ENCODE assay signal across 8 cellular contexts in genomic region chrX:153793291-153793690, GRCh38. TPM values are rescaled to one million over a fixed set of nuclear protein-coding genes. Genes with fewer than 3 reads are reported as not detected.
DNase-seq lines count a peak whose midpoint lies in the region; ATAC-seq and TF ChIP-seq lines count a peak whose summit lies in the region.

No MANE protein-coding gene starts in this region.

- peak overlapping the region; percentile 89 to 95 (median 92) for H3K4me3 Mint-ChIP-seq in CD4-positive, alpha-beta memory T cell
- H3K4me3 Mint-ChIP-seq in nephron = peak overlapping the region; percentile 90 to 95 (median 93)

- peaks cover 43% of the 10 kb centered on the region for H3K4me1 ChIP-seq in CD4-positive, alpha-beta memory T cell (ENCODE audit: insufficient read depth, low read length)

- no peak for DNase-seq in CD4-positive, alpha-beta memory T cell
- DNase-seq in MV-4-11 (lab: John Stamatoyannopoulos, UW) (peak; percentile 38), dorsolateral prefrontal cortex (no peak), NCI-H1092 treated with DMSO at 0.1 percent for 48 hours (lab: John Stamatoyannopoulos, UW) (no peak)
- DNase-seq in activated CD4-positive, CD25-positive, alpha-beta regulatory T cell treated with anti-CD3 and anti-CD28 coated beads, Interleukin-2, amount 50 U/mL, for 72 hours = no peak

- peak overlapping the region; percentile 63 to 69 for H3K4me3 ChIP-seq in CD4-positive, alpha-beta memory T cell (ENCODE audit: low read length in 2 of 2)
- H3K4me3 ChIP-seq in dorsolateral prefrontal cortex = peak overlapping the region; percentile 49 to 84 (median 70)

- H3K36me3 Mint-ChIP-seq in CD4-positive, alpha-beta memory T cell = peaks cover 0 to 17% of the 10 kb centered on the region in 2 donors
- H3K36me3 Mint-ChIP-seq in nephron (ENCODE audit: low read depth) = peaks cover 8% of the 10 kb centered on the region

- H3K4me1 Mint-ChIP-seq in CD4-positive, alpha-beta memory T cell = peaks cover 12 to 30% (median 21%) of the 10 kb centered on the region in 4 donors
- H3K4me1 Mint-ChIP-seq in nephron = peaks cover 8% of the 10 kb centered on the region

- no peaks in the 10 kb centered on the region for H3K9me3 ChIP-seq in CD4-positive, alpha-beta memory T cell (ENCODE audit: control insufficient read depth in 1 of 2, low read length in 2 of 2)

- intact Hi-C loops in CD4-positive, alpha-beta memory T cell (cut with micrococcal nuclease) = no loop called here
- intact Hi-C loops in dorsolateral prefrontal cortex (cut with DNase I) = loop anchor here in 1 of 2 donors (5.0 kb wide), 1 partner anchor 66 kb away; no protein-coding TSS in a partner anchor

- no peaks in the 10 kb centered on the region for H3K27me3 Mint-ChIP-seq in CD4-positive, alpha-beta memory T cell
- no peaks in the 10 kb centered on the region for H3K27me3 Mint-ChIP-seq in nephron (ENCODE audit: low read depth)

- H3K36me3 ChIP-seq in CD4-positive, alpha-beta memory T cell (ENCODE audit: insufficient read depth, low read length) = peaks cover 7% of the 10 kb centered on the region

- CTCF ChIA-PET in CD4-positive, alpha-beta memory T cell (lab: Charles Lee; ENCODE audit: partially characterized antibody) = interaction anchor here (0.7 kb wide), 1 partner anchor 133 kb away, joined by 3 read pairs; no protein-coding TSS in a partner anchor

- H3K27me3 ChIP-seq in CD4-positive, alpha-beta memory T cell (ENCODE audit: insufficient read depth, low read length) = no peaks in the 10 kb centered on the region
- H3K27me3 ChIP-seq in dorsolateral prefrontal cortex = peaks cover 0 to 82% (median 0%) of the 10 kb centered on the region in 45 donors

- no peak for ATAC-seq in HG02970 (IDR thresholded peaks at IDR 0.05; ENCODE audit: low FRiP score, unreplicated experiment)
- ATAC-seq in HG02642 (IDR thresholded peaks at IDR 0.05; ENCODE audit: poor library complexity, unreplicated experiment) = no peak

- TF ChIP-seq CTCF in dorsolateral prefrontal cortex (IDR thresholded peaks at IDR 0.05 in 54 of 56, conservative IDR thresholded peaks at IDR 0.05 in 2 of 56; ENCODE audit: low read depth in 1 of 56, partially characterized antibody in 56 of 56) (no peak), nephron (IDR thresholded peaks at IDR 0.05; ENCODE audit: unreplicated experiment in 3 of 3) (no peak)

- peak overlapping the region; percentile 85 for H3K27ac ChIP-seq in CD4-positive, alpha-beta memory T cell (ENCODE audit: low read depth, low read length)
- H3K27ac ChIP-seq in dorsolateral prefrontal cortex = peak overlapping the region in 47 of 59 donors; percentile 72 to 97 (median 91)

- peaks cover 0 to 5% (median 0%) of the 10 kb centered on the region in 8 donors for H3K9me3 Mint-ChIP-seq in CD4-positive, alpha-beta memory T cell
- peaks cover 8% of the 10 kb centered on the region for H3K9me3 Mint-ChIP-seq in nephron

- H3K27ac Mint-ChIP-seq in CD4-positive, alpha-beta memory T cell = peak overlapping the region; percentile 74 to 93 (median 90)
- peak overlapping the region; percentile 51 to 93 (median 70) for H3K27ac Mint-ChIP-seq in nephron

- POLR2A ChIA-PET in CD4-positive, alpha-beta memory T cell (lab: Charles Lee; ENCODE audit: partially characterized antibody) = interaction anchor here (4.0 kb wide), 1 partner anchor 133 kb away, joined by 54 read pairs; the partner anchor contains the start of gene ARHGAP4

RNA-seq across cellular contexts. Expression of gene IDH3G, which starts 0.9 kb away (rescaled TPM):
- total RNA-seq in CD4-positive, alpha-beta memory T cell = 10 to 100 TPM; 39.9 to 45.5 TPM
- polyA plus RNA-seq in CD4-positive, alpha-beta memory T cell = 100 to 1,000 TPM in 1 of 2 donors, 10 to 100 TPM in 1; 69.6 to 106 TPM
- total RNA-seq in dorsolateral prefrontal cortex = 10 to 100 TPM; 35.7 to 90.5 (median 70.9) TPM

RNA-seq across cellular contexts. Expression of gene SSR4, which starts 1.2 kb away (rescaled TPM):
- total RNA-seq in CD4-positive, alpha-beta memory T cell = 100 to 1,000 TPM; 216 to 224 TPM
- polyA plus RNA-seq in CD4-positive, alpha-beta memory T cell = 100 to 1,000 TPM; 476 to 618 TPM
- 100 to 1,000 TPM in 14 of 120 experiments, 10 to 100 TPM in 106; 55.7 to 109 (median 84.8) TPM for total RNA-seq in dorsolateral prefrontal cortex

RNA-seq across cellular contexts. Expression of gene SRPK3, which starts 12.4 kb away (rescaled TPM):
- total RNA-seq in CD4-positive, alpha-beta memory T cell = not detected
- not detected for polyA plus RNA-seq in CD4-positive, alpha-beta memory T cell
- 10 to 100 TPM in 19 of 120 experiments, 1 to 10 TPM in 101; 1.8 to 14.2 (median 6.3) TPM for total RNA-seq in dorsolateral prefrontal cortex

RNA-seq across cellular contexts. Expression of gene PLXNB3, which starts 29.2 kb away (rescaled TPM):
- not detected for total RNA-seq in CD4-positive, alpha-beta memory T cell
- not detected for polyA plus RNA-seq in CD4-positive, alpha-beta memory T cell
- total RNA-seq in dorsolateral prefrontal cortex = 100 to 1,000 TPM in 98 of 120 experiments, 10 to 100 TPM in 22; 22.2 to 541 (median 140) TPM

RNA-seq across cellular contexts. Expression of gene PDZD4, which starts 37.1 kb away (rescaled TPM):
- 1 to 10 TPM; 4.4 to 5.0 TPM for total RNA-seq in CD4-positive, alpha-beta memory T cell
- 1 to 10 TPM in 1 of 2 donors, under 1 TPM in 1; 0.47 to 2.7 TPM for polyA plus RNA-seq in CD4-positive, alpha-beta memory T cell
- 100 to 1,000 TPM; 104 to 526 (median 351) TPM for total RNA-seq in dorsolateral prefrontal cortex
